Comparison of ENCODE assay signal across 15 cellular contexts in genomic region chr11:35183526-35183925, GRCh38. TPM values are rescaled to one million over a fixed set of nuclear protein-coding genes. Genes with fewer than 3 reads are reported as not detected.
DNase-seq lines count a peak whose midpoint lies in the region; ATAC-seq and TF ChIP-seq lines count a peak whose summit lies in the region.
"Had no signal": no experiment of that assay in that cellular context is flagged by ENCODE, and none has a peak within 500 bp of the region (broad histone marks: within the 10 kb centered on the region; RNA-seq: fewer than 3 reads in every experiment).

No MANE protein-coding gene starts in this region.

- peak overlapping the region; percentile 10 for H3K27ac ChIP-seq in urinary bladder (ENCODE audit: low read depth)

- no peaks in the 10 kb centered on the region for H3K4me1 ChIP-seq in urinary bladder (ENCODE audit: insufficient read depth)

- no peak for DNase-seq in activated CD8-positive, alpha-beta T cell treated with anti-CD3 and anti-CD28 coated beads for 36 hours
- no peak for DNase-seq in activated CD8-positive, alpha-beta T cell treated with anti-CD3 and anti-CD28 coated beads, Interleukin-2, amount 10 ng/mL, durations not matched to agents 7 days and 5 days
- DNase-seq in natural killer cell: no peak
- DNase-seq: activated naive CD8-positive, alpha-beta T cell treated with anti-CD3 and anti-CD28 coated beads, Interleukin-2, amount 10 ng/mL, durations not matched to agents 7 days and 5 days; caudate nucleus; effector CD8-positive, alpha-beta T cell; EL; left colon; NCI-H2029 treated with DMSO at 0.1 percent for 48 hours had no signal

- peaks cover 2% of the 10 kb centered on the region for H3K36me3 ChIP-seq in urinary bladder (ENCODE audit: insufficient read depth)

- intact Hi-C loops in activated CD8-positive, alpha-beta T cell treated with anti-CD3 and anti-CD28 coated beads for 36 hours (cut with micrococcal nuclease): no loop called here
- intact Hi-C loops in natural killer cell (cut with micrococcal nuclease): no loop called here

- peak overlapping the region; percentile 87 for H3K27ac Mint-ChIP-seq in activated CD8-positive, alpha-beta T cell treated with anti-CD3 and anti-CD28 coated beads for 36 hours
- no peak overlapping the region for H3K27ac Mint-ChIP-seq in activated CD8-positive, alpha-beta T cell treated with anti-CD3 and anti-CD28 coated beads, Interleukin-2, amount 10 ng/mL, durations not matched to agents 7 days and 5 days
- H3K27ac Mint-ChIP-seq in activated T-helper 17 cell treated with anti-CD3 and anti-CD28 coated beads, Interleukin-2, amount 50 U/mL, for 72 hours: peak overlapping the region; percentile 78
- H3K27ac Mint-ChIP-seq in natural killer cell: peak overlapping the region; percentile 57 to 70

- no peaks in the 10 kb centered on the region for H3K9me3 Mint-ChIP-seq in activated CD8-positive, alpha-beta T cell treated with anti-CD3 and anti-CD28 coated beads for 36 hours
- no peaks in the 10 kb centered on the region for H3K9me3 Mint-ChIP-seq in activated CD8-positive, alpha-beta T cell treated with anti-CD3 and anti-CD28 coated beads, Interleukin-2, amount 10 ng/mL, durations not matched to agents 7 days and 5 days (ENCODE audit: insufficient read depth)
- no peaks in the 10 kb centered on the region for H3K9me3 Mint-ChIP-seq in activated T-helper 17 cell treated with anti-CD3 and anti-CD28 coated beads, Interleukin-2, amount 50 U/mL, for 72 hours
- H3K9me3 Mint-ChIP-seq in natural killer cell: no peaks in the 10 kb centered on the region
- H3K9me3 Mint-ChIP-seq: activated naive CD8-positive, alpha-beta T cell treated with anti-CD3 and anti-CD28 coated beads, Interleukin-2, amount 10 ng/mL, durations not matched to agents 7 days and 5 days had no signal

- peaks cover 82% of the 10 kb centered on the region for H3K4me1 Mint-ChIP-seq in activated CD8-positive, alpha-beta T cell treated with anti-CD3 and anti-CD28 coated beads for 36 hours (ENCODE audit: low read depth)
- H3K4me1 Mint-ChIP-seq in activated CD8-positive, alpha-beta T cell treated with anti-CD3 and anti-CD28 coated beads, Interleukin-2, amount 10 ng/mL, durations not matched to agents 7 days and 5 days (ENCODE audit: low read depth): peaks cover 67% of the 10 kb centered on the region
- H3K4me1 Mint-ChIP-seq in activated T-helper 17 cell treated with anti-CD3 and anti-CD28 coated beads, Interleukin-2, amount 50 U/mL, for 72 hours: peaks cover 59% of the 10 kb centered on the region
- H3K4me1 Mint-ChIP-seq in natural killer cell: peaks cover 40 to 61% of the 10 kb centered on the region in 2 donors

- H3K4me3 ChIP-seq in urinary bladder (ENCODE audit: low read depth, low read length): no peak overlapping the region
- H3K4me3 ChIP-seq: thoracic aorta had no signal

- H3K27me3 Mint-ChIP-seq in activated CD8-positive, alpha-beta T cell treated with anti-CD3 and anti-CD28 coated beads for 36 hours: no peaks in the 10 kb centered on the region
- H3K27me3 Mint-ChIP-seq in activated CD8-positive, alpha-beta T cell treated with anti-CD3 and anti-CD28 coated beads, Interleukin-2, amount 10 ng/mL, durations not matched to agents 7 days and 5 days (ENCODE audit: low read depth): no peaks in the 10 kb centered on the region
- H3K27me3 Mint-ChIP-seq in activated T-helper 17 cell treated with anti-CD3 and anti-CD28 coated beads, Interleukin-2, amount 50 U/mL, for 72 hours: no peaks in the 10 kb centered on the region
- no peaks in the 10 kb centered on the region for H3K27me3 Mint-ChIP-seq in natural killer cell (ENCODE audit: low read depth in 2 of 2)
- H3K27me3 Mint-ChIP-seq: activated naive CD8-positive, alpha-beta T cell treated with anti-CD3 and anti-CD28 coated beads, Interleukin-2, amount 10 ng/mL, durations not matched to agents 7 days and 5 days had no signal

- no peak for TF ChIP-seq CTCF in activated CD8-positive, alpha-beta T cell treated with anti-CD3 and anti-CD28 coated beads for 36 hours (IDR thresholded peaks at IDR 0.05)
- TF ChIP-seq CTCF in natural killer cell (IDR thresholded peaks at IDR 0.05): no peak

- POLR2A ChIA-PET in activated CD8-positive, alpha-beta T cell treated with anti-CD3 and anti-CD28 coated beads for 36 hours (lab: Charles Lee): interaction anchor here (0.9 to 1.6 kb wide), 4 partner anchors 9 to 43 kb away, joined by 3 to 6 read pairs (median 4); no protein-coding TSS in a partner anchor
- POLR2A ChIA-PET in activated CD8-positive, alpha-beta T cell treated with anti-CD3 and anti-CD28 coated beads, Interleukin-2, amount 10 ng/mL, durations not matched to agents 7 days and 5 days (lab: Charles Lee): interaction anchor here (0.5 to 0.7 kb wide), 3 partner anchors 18 to 49 kb away, joined by 3 to 4 read pairs (median 3); no protein-coding TSS in a partner anchor

- CTCF ChIA-PET in activated CD8-positive, alpha-beta T cell treated with anti-CD3 and anti-CD28 coated beads for 36 hours (lab: Charles Lee): interaction anchor here (0.6 to 8.3 kb wide), 9 partner anchors 10 to 208 kb away, joined by 3 to 89 read pairs (median 3); no protein-coding TSS in a partner anchor
- CTCF ChIA-PET in activated CD8-positive, alpha-beta T cell treated with anti-CD3 and anti-CD28 coated beads, Interleukin-2, amount 10 ng/mL, durations not matched to agents 7 days and 5 days (lab: Charles Lee): interaction anchor here (0.9 to 2.0 kb wide), 13 partner anchors 11 to 302 kb away, joined by 3 to 9 read pairs (median 5); no protein-coding TSS in a partner anchor

- H3K36me3 Mint-ChIP-seq in activated CD8-positive, alpha-beta T cell treated with anti-CD3 and anti-CD28 coated beads for 36 hours (ENCODE audit: low read depth): peaks cover 83% of the 10 kb centered on the region
- H3K36me3 Mint-ChIP-seq in activated CD8-positive, alpha-beta T cell treated with anti-CD3 and anti-CD28 coated beads, Interleukin-2, amount 10 ng/mL, durations not matched to agents 7 days and 5 days (ENCODE audit: low read depth): peaks cover 88% of the 10 kb centered on the region
- peaks cover 99% of the 10 kb centered on the region for H3K36me3 Mint-ChIP-seq in activated T-helper 17 cell treated with anti-CD3 and anti-CD28 coated beads, Interleukin-2, amount 50 U/mL, for 72 hours (ENCODE audit: low read depth)
- H3K36me3 Mint-ChIP-seq in natural killer cell: peaks cover 31% of the 10 kb centered on the region

- no peak for ATAC-seq in activated CD8-positive, alpha-beta T cell treated with anti-CD3 and anti-CD28 coated beads for 36 hours
- no peak for ATAC-seq in activated CD8-positive, alpha-beta T cell treated with anti-CD3 and anti-CD28 coated beads, Interleukin-2, amount 10 ng/mL, durations not matched to agents 7 days and 5 days
- ATAC-seq in activated T-helper 17 cell treated with anti-CD3 and anti-CD28 coated beads, Interleukin-2, amount 50 U/mL, for 72 hours (replicated peaks): no peak
- ATAC-seq in natural killer cell: no peak
- ATAC-seq in HG03196 (IDR thresholded peaks at IDR 0.05; ENCODE audit: unreplicated experiment): no peak
- ATAC-seq in GM21367 (IDR thresholded peaks at IDR 0.05; ENCODE audit: unreplicated experiment): no peak
- ATAC-seq in GM18909 (IDR thresholded peaks at IDR 0.05; ENCODE audit: poor library complexity, unreplicated experiment): no peak
- ATAC-seq: left colon had no signal

- no peak overlapping the region for H3K4me3 Mint-ChIP-seq in activated CD8-positive, alpha-beta T cell treated with anti-CD3 and anti-CD28 coated beads for 36 hours
- H3K4me3 Mint-ChIP-seq in activated CD8-positive, alpha-beta T cell treated with anti-CD3 and anti-CD28 coated beads, Interleukin-2, amount 10 ng/mL, durations not matched to agents 7 days and 5 days: no peak overlapping the region
- peak overlapping the region; percentile 53 for H3K4me3 Mint-ChIP-seq in activated T-helper 17 cell treated with anti-CD3 and anti-CD28 coated beads, Interleukin-2, amount 50 U/mL, for 72 hours
- H3K4me3 Mint-ChIP-seq in natural killer cell: no peak overlapping the region

- 27% methylated on average over 2 of the region's 2 CpGs for WGBS in urinary bladder

RNA-seq across cellular contexts. Expression of gene CD44, which starts 44.6 kb away (rescaled TPM):
- total RNA-seq in activated CD8-positive, alpha-beta T cell treated with anti-CD3 and anti-CD28 coated beads for 36 hours: 100 to 1,000 TPM; 363 to 373 TPM
- 100 to 1,000 TPM; 398 to 399 TPM for total RNA-seq in activated CD8-positive, alpha-beta T cell treated with anti-CD3 and anti-CD28 coated beads, Interleukin-2, amount 10 ng/mL, durations not matched to agents 7 days and 5 days
- 100 to 1,000 TPM; 408 to 664 TPM for total RNA-seq in activated T-helper 17 cell treated with anti-CD3 and anti-CD28 coated beads, Interleukin-2, amount 50 U/mL, for 72 hours
- 100 to 1,000 TPM; 354 to 638 (median 490) TPM for total RNA-seq in natural killer cell
- 225 TPM for total RNA-seq in urinary bladder
- 152 TPM for polyA plus RNA-seq in urinary bladder
